Comparison of ENCODE assay signal across 17 cellular contexts in the genomic region with DNA sequence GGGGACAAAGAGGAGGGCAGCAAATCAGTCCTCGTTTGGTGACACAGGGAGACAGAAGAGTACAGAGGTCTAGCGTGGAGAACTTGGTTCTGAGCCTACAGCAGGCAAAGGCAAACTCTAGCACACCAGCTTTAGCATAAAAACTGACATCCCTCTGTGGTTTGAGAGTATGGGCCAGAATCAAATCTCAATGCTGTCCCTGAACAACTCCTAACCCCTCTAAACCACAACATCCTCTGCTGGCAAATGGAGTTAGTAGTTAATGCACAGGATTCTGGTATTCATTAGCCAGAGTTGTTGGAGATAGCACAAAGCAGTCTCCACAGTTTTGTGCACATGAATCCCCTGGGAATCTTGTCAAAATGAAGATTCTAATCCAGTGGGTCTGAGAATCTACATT.
DNase-seq lines count a peak whose midpoint lies in the region; ATAC-seq, FAIRE-seq and TF ChIP-seq lines count a peak whose summit lies in the region.
"Had no signal": no experiment of that assay in that cellular context is flagged by ENCODE, and none has a peak within 500 bp of the region (broad histone marks: within the 10 kb centered on the region; RNA-seq: fewer than 3 reads in every experiment).

No MANE protein-coding gene starts in this region.

- no peak overlapping the region for H3K4ac ChIP-seq in trophoblast cell (ENCODE audit: low read depth, low read length)

- H3K4me3 ChIP-seq in DND-41 (ENCODE audit: low read depth in 1 of 2, low read length in 2 of 2) (no peak overlapping the region), Loucy (ENCODE audit: low read length, poor library complexity, severe bottlenecking) (peak overlapping the region; percentile 35), astrocyte (ENCODE audit: insufficient read depth, low read depth, low read length) (no peak overlapping the region), trophoblast cell (ENCODE audit: low read depth, low read length) (no peak overlapping the region)

- H4K20me1 ChIP-seq in DND-41 (ENCODE audit: insufficient read depth, low read length) (no peaks in the 10 kb centered on the region), Loucy (ENCODE audit: insufficient read depth, low read length, poor library complexity, severe bottlenecking) (no peaks in the 10 kb centered on the region), astrocyte (ENCODE audit: insufficient read depth, low read length) (no peaks in the 10 kb centered on the region)

- H4K12ac ChIP-seq in trophoblast cell (ENCODE audit: low read depth, low read length), result no peak overlapping the region

- H3K36me3 ChIP-seq in DND-41 (ENCODE audit: insufficient read depth, low read length) (no peaks in the 10 kb centered on the region), Loucy (ENCODE audit: insufficient read depth, low read length) (no peaks in the 10 kb centered on the region), astrocyte (ENCODE audit: insufficient read depth, low read length) (no peaks in the 10 kb centered on the region), trophoblast cell (ENCODE audit: control insufficient read depth in 1 of 2, insufficient read depth in 2 of 2, low read length in 2 of 2) (no peaks in the 10 kb centered on the region)

- H3K9me3 Mint-ChIP-seq in astrocyte (ENCODE audit: unreplicated experiment), result no peaks in the 10 kb centered on the region
- H3K9me3 Mint-ChIP-seq: CD8-positive, alpha-beta T cell; T-cell had no signal

- H4K91ac ChIP-seq in trophoblast cell (ENCODE audit: low read depth, low read length), result peak overlapping the region; percentile 1

- H3K14ac ChIP-seq in trophoblast cell (ENCODE audit: low read length), result no peak overlapping the region

- H2BK12ac ChIP-seq in trophoblast cell (ENCODE audit: low read length), result no peak overlapping the region

- DNase-seq in DND-41, result peak; percentile 16
- peak; percentile 66 for DNase-seq in astrocyte (ENCODE audit: low read depth)
- no peak for DNase-seq in trophoblast cell
- DNase-seq in SK-N-DZ (ENCODE audit: low spot score), result no peak
- no peak for DNase-seq in NCI-H2196 treated with DMSO at 0.1 percent for 48 hours (lab: John Stamatoyannopoulos, UW; ENCODE audit: unreplicated experiment)
- DNase-seq in cerebellar cortex (ENCODE audit: low spot score), result no peak
- DNase-seq: CD8-positive, alpha-beta T cell; GF-D8; H7; KG1; NCI-H1417; NCI-H1694 treated with DMSO at 0.1 percent for 48 hours; NCI-H748 treated with DMSO at 0.1 percent for 48 hours; NK-92 treated with Interleukin-12 subunit alpha and Interleukin-12 subunit beta, amount 100 ng/mL, for 24 hours; T-cell had no signal

- H2BK120ac ChIP-seq in trophoblast cell (ENCODE audit: insufficient read depth, low read length, poor library complexity), result no peak overlapping the region

- TF ChIP-seq CTCF in DND-41 (IDR thresholded peaks at IDR 0.05; ENCODE audit: borderline replicate concordance, extremely low read depth, low read length, poor library complexity, severe bottlenecking) (no peak), Loucy (conservative IDR thresholded peaks at IDR 0.05; ENCODE audit: low read length) (no peak), astrocyte (IDR thresholded peaks at IDR 0.05; ENCODE audit: insufficient read depth, low read depth, low read length) (no peak)

- H3K23ac ChIP-seq in trophoblast cell (ENCODE audit: low read length), result no peak overlapping the region

- no peak overlapping the region for H2AK5ac ChIP-seq in trophoblast cell (ENCODE audit: low read length)

- no peaks in the 10 kb centered on the region for H3K4me1 ChIP-seq in DND-41 (ENCODE audit: insufficient read depth, low read length)
- H3K4me1 ChIP-seq in Loucy (ENCODE audit: insufficient read depth, low read length, poor library complexity, severe bottlenecking), result peaks cover 22% of the 10 kb centered on the region
- peaks cover 11% of the 10 kb centered on the region for H3K4me1 ChIP-seq in astrocyte (ENCODE audit: insufficient read depth, low read length)
- H3K4me1 ChIP-seq in trophoblast cell (ENCODE audit: control insufficient read depth in 1 of 2, insufficient read depth in 2 of 2, low read length in 2 of 2), result peaks cover 13 to 22% of the 10 kb centered on the region in 2 experiments

- no peaks in the 10 kb centered on the region for H3K9me2 ChIP-seq in Loucy (replicated peaks; ENCODE audit: low read depth, low read length)

- no peak overlapping the region for H3K4me3 Mint-ChIP-seq in astrocyte (ENCODE audit: unreplicated experiment)
- H3K4me3 Mint-ChIP-seq: CD8-positive, alpha-beta T cell; T-cell had no signal

- H3K4me1 Mint-ChIP-seq in astrocyte (ENCODE audit: low read depth, unreplicated experiment), result peaks cover 34% of the 10 kb centered on the region
- H3K4me1 Mint-ChIP-seq: T-cell had no signal

- peak; percentile 82 for ATAC-seq in DND-41 (ENCODE audit: insufficient read depth, low read depth)
- no peak for ATAC-seq in GM18517 (IDR thresholded peaks at IDR 0.05; ENCODE audit: unreplicated experiment)
- ATAC-seq: CD8-positive, alpha-beta T cell; T-cell had no signal

- H3K27me3 ChIP-seq in DND-41 (ENCODE audit: insufficient read depth, low read length, poor library complexity) (peaks cover 6% of the 10 kb centered on the region), Loucy (ENCODE audit: insufficient read depth, low read length, poor library complexity, severe bottlenecking) (no peaks in the 10 kb centered on the region), astrocyte (ENCODE audit: insufficient read depth, low read length) (peaks cover 2% of the 10 kb centered on the region), trophoblast cell (ENCODE audit: insufficient read depth, low read length) (no peaks in the 10 kb centered on the region)

- no peaks in the 10 kb centered on the region for H3F3A ChIP-seq in Loucy (ENCODE audit: low read depth)

- FAIRE-seq in astrocyte (lab: Jason Lieb, UNC), result peak; percentile 41

- H3K36me3 Mint-ChIP-seq in astrocyte (ENCODE audit: low read depth, unreplicated experiment), result peaks cover 2% of the 10 kb centered on the region
- H3K36me3 Mint-ChIP-seq: CD8-positive, alpha-beta T cell; T-cell had no signal

- no peaks in the 10 kb centered on the region for H3K9me3 ChIP-seq in DND-41 (ENCODE audit: insufficient read depth, low read length, severe bottlenecking)
- H3K9me3 ChIP-seq in Loucy (ENCODE audit: insufficient read depth, low read depth, low read length), result no peaks in the 10 kb centered on the region
- no peaks in the 10 kb centered on the region for H3K9me3 ChIP-seq in astrocyte (ENCODE audit: insufficient read depth, low read depth, low read length)
- H3K9me3 ChIP-seq in trophoblast cell (ENCODE audit: insufficient read depth, low read depth, low read length), result no peaks in the 10 kb centered on the region

- no peak overlapping the region for H3K18ac ChIP-seq in trophoblast cell (ENCODE audit: low read length)

- H3K27me3 Mint-ChIP-seq in astrocyte (ENCODE audit: low read depth, unreplicated experiment), result peaks cover 28% of the 10 kb centered on the region

- H3K79me1 ChIP-seq in trophoblast cell (ENCODE audit: low read length), result peaks cover 4% of the 10 kb centered on the region

- H3K9ac ChIP-seq in DND-41 (ENCODE audit: low read depth, low read length) (no peak overlapping the region), Loucy (ENCODE audit: low read depth, low read length, poor library complexity, severe bottlenecking) (peak overlapping the region; percentile 43), astrocyte (ENCODE audit: low read length) (no peak overlapping the region), trophoblast cell (ENCODE audit: low read length) (no peak overlapping the region)

- H2AFZ ChIP-seq in DND-41 (ENCODE audit: low read depth, low read length) (no peak overlapping the region), Loucy (ENCODE audit: low read length) (0 out of 2 replicates have a peak overlapping the region, but pooled peaks have one; percentile 7), astrocyte (ENCODE audit: low read depth, low read length) (no peak overlapping the region), trophoblast cell (ENCODE audit: insufficient read depth, low read length, poor library complexity) (no peak overlapping the region)

- no peak overlapping the region for H2BK5ac ChIP-seq in trophoblast cell (ENCODE audit: low read depth, low read length, poor library complexity)

- H3K27ac ChIP-seq in DND-41 (ENCODE audit: low read length) (no peak overlapping the region), astrocyte (ENCODE audit: low read depth, low read length) (no peak overlapping the region), trophoblast cell (ENCODE audit: low read depth, low read length) (no peak overlapping the region)

- WGBS in trophoblast cell (ENCODE audit: extremely low coverage, insufficient coverage, insufficient read length), result no CpG with 5 or more reads among the region's 2 CpGs

- no peak overlapping the region for H4K8ac ChIP-seq in trophoblast cell (ENCODE audit: low read depth, low read length)

- no peaks in the 10 kb centered on the region for H3K79me2 ChIP-seq in DND-41 (ENCODE audit: insufficient read depth, low read length)
- no peaks in the 10 kb centered on the region for H3K79me2 ChIP-seq in Loucy (ENCODE audit: insufficient read depth, low read length)
- no peaks in the 10 kb centered on the region for H3K79me2 ChIP-seq in astrocyte (ENCODE audit: insufficient read depth, low read length)
- no peaks in the 10 kb centered on the region for H3K79me2 ChIP-seq in trophoblast cell (ENCODE audit: control insufficient read depth, insufficient read depth, low read length, poor library complexity)

- no peak overlapping the region for H3K27ac Mint-ChIP-seq in astrocyte (ENCODE audit: unreplicated experiment)
- H3K27ac Mint-ChIP-seq: CD8-positive, alpha-beta T cell; T-cell had no signal

- H3K4me2 ChIP-seq in DND-41 (ENCODE audit: insufficient read depth, low read length) (no peak overlapping the region), Loucy (ENCODE audit: low read depth, low read length, poor library complexity, severe bottlenecking) (peak overlapping the region; percentile 61), astrocyte (ENCODE audit: low read length) (no peak overlapping the region), trophoblast cell (ENCODE audit: low read length) (no peak overlapping the region)

Comparison
In these comparisons a context has a peak if more than half of its experiments do, and no peak if none do; other contexts are left out.
1. DNase-seq: peak in DND-41 (single experiment) and astrocyte (single experiment); none in trophoblast cell (0 of 2), SK-N-DZ (single experiment), NCI-H2196 treated with DMSO at 0.1 percent for 48 hours (single experiment) and cerebellar cortex (single experiment).